In the genomic region with DNA sequence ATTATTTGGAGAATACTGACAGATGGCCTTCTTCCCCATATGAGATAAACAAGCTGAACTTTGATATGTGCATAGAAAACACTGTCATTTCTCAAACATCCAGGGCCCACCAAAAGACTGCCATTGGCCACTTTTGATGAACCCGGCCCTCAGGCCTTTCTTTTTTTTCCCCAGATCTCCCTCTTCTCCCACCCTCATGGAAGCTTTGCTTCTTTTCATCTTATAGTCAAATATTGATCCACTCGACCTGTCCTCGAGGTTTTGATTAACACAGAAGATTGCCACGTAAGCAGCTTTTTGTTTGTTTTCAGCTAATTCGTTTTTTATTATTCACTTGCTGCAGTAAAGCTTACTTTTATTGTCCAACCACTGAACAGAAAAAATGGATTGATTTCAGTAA, we compare ENCODE assay signal across 21 cellular contexts.
"Had no signal": no experiment of that assay in that cellular context is flagged by ENCODE, and none has a peak within 500 bp of the region (broad histone marks: within the 10 kb centered on the region; RNA-seq: fewer than 3 reads in every experiment).

No MANE protein-coding gene starts in this region.

- H3K4me3 ChIP-seq: colonic mucosa, heart left ventricle, pancreas, right atrium auricular region, stomach, thoracic aorta, transverse colon had no signal

- ATAC-seq: foreskin keratinocyte, heart left ventricle, pancreas had no signal

- DNase-seq: colonic mucosa; dermis blood vessel endothelial cell; effector CD4-positive, alpha-beta T cell; endodermal cell; erythroblast; foreskin keratinocyte; heart left ventricle; hippocampal formation; kidney glomerular epithelial cell; mesendoderm; naive B cell; occipital lobe; pancreas; small intestine; stimulated activated CD4-positive, alpha-beta T cell treated with anti-CD3 and anti-CD28 coated beads, Interleukin-12 subunit alpha, Interleukin-12 subunit beta, amount 100 ng/mL, for 4 hours; stimulated activated naive CD4-positive, alpha-beta T cell; stomach; substantia nigra; transverse colon had no signal

- H3K36me3 ChIP-seq: colonic mucosa, heart left ventricle, pancreas, right atrium auricular region, stomach, thoracic aorta, transverse colon had no signal

- H3K4me1 ChIP-seq: colonic mucosa, foreskin keratinocyte, heart left ventricle, pancreas, right atrium auricular region, stomach, transverse colon had no signal

- H3K27ac ChIP-seq: colonic mucosa, foreskin keratinocyte, heart left ventricle, pancreas, right atrium auricular region, stomach, thoracic aorta, transverse colon had no signal

- H3K27me3 ChIP-seq: colonic mucosa, foreskin keratinocyte, pancreas, right atrium auricular region, stomach, transverse colon had no signal

- H3K9me3 ChIP-seq: colonic mucosa, heart left ventricle, pancreas, right atrium auricular region, stomach, thoracic aorta, transverse colon had no signal
